18 cellular contexts compared by ENCODE assay signal in genomic region chr7:9822458-9823290, GRCh38.
DNase-seq lines count a peak whose midpoint lies in the region; ATAC-seq, FAIRE-seq and TF ChIP-seq lines count a peak whose summit lies in the region.
"Had no signal": no experiment of that assay in that cellular context is flagged by ENCODE, and none has a peak within 500 bp of the region (broad histone marks: within the 10 kb centered on the region; RNA-seq: fewer than 3 reads in every experiment).

No MANE protein-coding gene starts in this region.

- POLR2A ChIA-PET in HepG2 (lab: Yijun Ruan, JAX): no interaction called here

- no peak for ATAC-seq in right lobe of liver
- ATAC-seq in HepG2: no peak
- no peak for ATAC-seq in activated naive CD8-positive, alpha-beta T cell treated with anti-CD3 and anti-CD28 coated beads, Interleukin-2, amount 50 U/mL, for 24 hours
- ATAC-seq: HCT116 had no signal

- H3K9me3 Mint-ChIP-seq in activated naive CD8-positive, alpha-beta T cell treated with anti-CD3 and anti-CD28 coated beads, Interleukin-2, amount 50 U/mL, for 24 hours: peaks cover 12% of the 10 kb centered on the region

- no peak overlapping the region for H2AFZ ChIP-seq in HepG2 (ENCODE audit: low read length)
- H2AFZ ChIP-seq: GM23248 had no signal

- CTCF ChIA-PET in HepG2 (lab: Yijun Ruan, JAX; ENCODE audit: low intra/inter-chr PET ratio, low total read pairs): no interaction called here

- TF ChIP-seq POLR2A in right lobe of liver (IDR thresholded peaks at IDR 0.05): no peak
- TF ChIP-seq POLR2A in HepG2 (IDR thresholded peaks at IDR 0.05; ENCODE audit: insufficient read depth in 1 of 2, low read depth in 2 of 2, low read length in 2 of 2): no peak

- no peak overlapping the region for H3K9ac ChIP-seq in HepG2 (ENCODE audit: insufficient read depth, low read depth, low read length)
- H3K9ac ChIP-seq in kidney (ENCODE audit: low read length in 2 of 2): no peak overlapping the region
- H3K9ac ChIP-seq: GM23248 had no signal

- H3K4me1 Mint-ChIP-seq in activated naive CD8-positive, alpha-beta T cell treated with anti-CD3 and anti-CD28 coated beads, Interleukin-2, amount 50 U/mL, for 24 hours: no peaks in the 10 kb centered on the region
- H3K4me1 Mint-ChIP-seq: B cell had no signal

- no peaks in the 10 kb centered on the region for H3K9me3 ChIP-seq in right lobe of liver
- H3K9me3 ChIP-seq in HepG2 (ENCODE audit: low read length): peaks cover 68% of the 10 kb centered on the region
- peaks cover 0 to 7% of the 10 kb centered on the region in 2 donors for H3K9me3 ChIP-seq in kidney (ENCODE audit: control insufficient read depth in 1 of 2, low read length in 2 of 2)

- no peak overlapping the region for H3K4me3 ChIP-seq in right lobe of liver
- no peak overlapping the region for H3K4me3 ChIP-seq in HepG2 (replicated peaks in 1 of 3; ENCODE audit: insufficient read depth in 1 of 3, low read depth in 2 of 3, low read length in 3 of 3)
- H3K4me3 ChIP-seq in kidney (ENCODE audit: low read length in 2 of 2): no peak overlapping the region
- H3K4me3 ChIP-seq: GM23248 had no signal

- intact Hi-C loops in right lobe of liver (cut with DNase I) (no loop called here), HepG2 (cut with micrococcal nuclease; ENCODE audit: unreplicated experiment) (no loop called here), kidney (cut with DNase I) (no loop called here), posterior vena cava (cut with DNase I) (no loop called here)

- FAIRE-seq in HepG2 (lab: Jason Lieb, UNC) (no peak), kidney (lab: Jason Lieb, UNC) (no peak), urothelium cell line (lab: Jason Lieb, UNC) (peak; percentile 20)
- FAIRE-seq: A204.1, D721Med, H54 had no signal

- in situ Hi-C loops in HepG2 (cut with HindIII; ENCODE audit: extremely low pct_ligation_motif_present, low pct_unique_long_range_greater_than_20kb): no loop called here

- TF ChIP-seq RAD21 in HepG2 (CRISPR knock-in tag; IDR thresholded peaks at IDR 0.05): no peak

- H3K27ac Mint-ChIP-seq in activated naive CD8-positive, alpha-beta T cell treated with anti-CD3 and anti-CD28 coated beads, Interleukin-2, amount 50 U/mL, for 24 hours: no peak overlapping the region
- H3K27ac Mint-ChIP-seq: B cell; CD4-positive, alpha-beta T cell had no signal

- H3K4me1 ChIP-seq in right lobe of liver (no peaks in the 10 kb centered on the region), HepG2 (ENCODE audit: insufficient read depth, low read length) (no peaks in the 10 kb centered on the region), kidney (ENCODE audit: control insufficient read depth in 1 of 2, insufficient read depth in 1 of 2, low read depth in 1 of 2, low read length in 2 of 2) (no peaks in the 10 kb centered on the region)

- BruUV-seq in HepG2 (replicated peaks; lab: Mats Ljungman, UMichigan): no TSS peak

- H4K20me1 ChIP-seq in HepG2 (ENCODE audit: insufficient read depth, low read length): no peaks in the 10 kb centered on the region

- no peak for TF ChIP-seq EP300 in HepG2 (IDR thresholded peaks at IDR 0.05; ENCODE audit: low read depth in 2 of 2, low read length in 2 of 2)
- no peak for TF ChIP-seq EP300 in HepG2 (CRISPR knock-in tag; IDR thresholded peaks at IDR 0.05; ENCODE audit: borderline replicate concordance)

- H3K4me3 Mint-ChIP-seq in activated naive CD8-positive, alpha-beta T cell treated with anti-CD3 and anti-CD28 coated beads, Interleukin-2, amount 50 U/mL, for 24 hours: no peak overlapping the region
- H3K4me3 Mint-ChIP-seq: B cell; CD4-positive, alpha-beta T cell had no signal

- H3K79me2 ChIP-seq in HepG2 (ENCODE audit: insufficient read depth, low read length): no peaks in the 10 kb centered on the region

- H3K27me3 ChIP-seq in right lobe of liver (no peaks in the 10 kb centered on the region), HepG2 (ENCODE audit: control insufficient read depth in 1 of 2, insufficient read depth in 2 of 2, low read length in 2 of 2) (no peaks in the 10 kb centered on the region)

- H3K36me3 Mint-ChIP-seq in activated naive CD8-positive, alpha-beta T cell treated with anti-CD3 and anti-CD28 coated beads, Interleukin-2, amount 50 U/mL, for 24 hours (ENCODE audit: low read depth): no peaks in the 10 kb centered on the region

- WGBS in right lobe of liver (ENCODE audit: insufficient coverage, low coverage, low lambda C conversion rate, missing lambda C conversion rate): 17% methylated on average over 1 of the region's 20 CpGs
- WGBS in HepG2 (ENCODE audit: low lambda C conversion rate): 40% methylated on average over 15 of the region's 20 CpGs

- no peak overlapping the region for H3K4me2 ChIP-seq in HepG2 (ENCODE audit: low read depth, low read length)

- H3K36me3 ChIP-seq in right lobe of liver (no peaks in the 10 kb centered on the region), HepG2 (replicated peaks in 1 of 2; ENCODE audit: control insufficient read depth in 1 of 2, insufficient read depth in 2 of 2, low read length in 2 of 2) (no peaks in the 10 kb centered on the region), kidney (ENCODE audit: control insufficient read depth in 1 of 2, insufficient read depth in 2 of 2, low read length in 2 of 2) (no peaks in the 10 kb centered on the region)

- peak; percentile 16 to 41 (median 31) for DNase-seq in right lobe of liver
- DNase-seq in HepG2 (ENCODE audit: low spot score): no peak
- DNase-seq in kidney: peak; percentile 57
- DNase-seq in posterior vena cava (ENCODE audit: low spot score): peak; percentile 58
- no peak for DNase-seq in urothelium cell line (ENCODE audit: low spot score)
- DNase-seq in SKM-1 treated with dmso at 0.1 percent for 144 hours (lab: John Stamatoyannopoulos, UW; ENCODE audit: unreplicated experiment): no peak
- DNase-seq in activated naive CD8-positive, alpha-beta T cell treated with anti-CD3 and anti-CD28 coated beads, Interleukin-2, amount 50 U/mL, for 24 hours: no peak
- DNase-seq: C1 segment of cervical spinal cord; CD4-positive, alpha-beta T cell; DND-41; GDM1; GM23248 had no signal

- H3K27ac ChIP-seq in right lobe of liver (no peak overlapping the region), HepG2 (ENCODE audit: extremely low read length, insufficient read depth, low read length) (no peak overlapping the region), kidney (ENCODE audit: low read depth in 2 of 2, low read length in 2 of 2) (no peak overlapping the region)
- H3K27ac ChIP-seq: GM23248, HL-60 had no signal

- H3K27me3 Mint-ChIP-seq in activated naive CD8-positive, alpha-beta T cell treated with anti-CD3 and anti-CD28 coated beads, Interleukin-2, amount 50 U/mL, for 24 hours: no peaks in the 10 kb centered on the region
- H3K27me3 Mint-ChIP-seq: B cell; CD4-positive, alpha-beta T cell had no signal

- no peak for TF ChIP-seq CTCF in right lobe of liver (IDR thresholded peaks at IDR 0.05)
- TF ChIP-seq CTCF in HepG2 (CRISPR knock-in tag; IDR thresholded peaks at IDR 0.05): no peak
- no peak for TF ChIP-seq CTCF in kidney (IDR thresholded peaks at IDR 0.05; ENCODE audit: borderline replicate concordance, extremely low read depth, insufficient read depth)

TF ChIP-seq in HepG2, 621 proteins besides CTCF, POLR2A, EP300 and RAD21:
- no peak for TF ChIP-seq KDM5A (IDR thresholded peaks at IDR 0.05; ENCODE audit: borderline replicate concordance, low read length)
- no peak for TF ChIP-seq RFX3 (CRISPR knock-in tag; IDR thresholded peaks at IDR 0.05)
- no peak for TF ChIP-seq KMT2B (CRISPR knock-in tag; IDR thresholded peaks at IDR 0.05)
- no peak for TF ChIP-seq MTA3 (CRISPR knock-in tag; IDR thresholded peaks at IDR 0.05)
- no peak for TF ChIP-seq SSRP1 (CRISPR knock-in tag; IDR thresholded peaks at IDR 0.05)
- no peak for TF ChIP-seq ZNF235 (CRISPR knock-in tag; IDR thresholded peaks at IDR 0.05; ENCODE audit: borderline replicate concordance)
- TF ChIP-seq HDAC2 (CRISPR knock-in tag; IDR thresholded peaks at IDR 0.05): no peak
- no peak for TF ChIP-seq BCL6 (CRISPR knock-in tag; IDR thresholded peaks at IDR 0.05)
- TF ChIP-seq HHEX (CRISPR knock-in tag; IDR thresholded peaks at IDR 0.05): no peak
- TF ChIP-seq ZMYM3 (CRISPR knock-in tag; IDR thresholded peaks at IDR 0.05): no peak
- no peak for TF ChIP-seq SYNCRIP (IDR thresholded peaks at IDR 0.05; ENCODE audit: insufficient read depth, low read depth, low read length)
- no peak for TF ChIP-seq ZFP41 (CRISPR knock-in tag; IDR thresholded peaks at IDR 0.05; ENCODE audit: borderline replicate concordance)
- no peak for TF ChIP-seq MYC (CRISPR knock-in tag; IDR thresholded peaks at IDR 0.05; ENCODE audit: borderline replicate concordance)
- TF ChIP-seq ZNF24 (IDR thresholded peaks at IDR 0.05): no peak
- TF ChIP-seq HDAC1 (CRISPR knock-in tag; IDR thresholded peaks at IDR 0.05): no peak
- no peak for TF ChIP-seq ZNF547 (CRISPR knock-in tag; IDR thresholded peaks at IDR 0.05)
- TF ChIP-seq KLF12 (CRISPR knock-in tag; IDR thresholded peaks at IDR 0.05; ENCODE audit: borderline replicate concordance): no peak
- TF ChIP-seq NONO (IDR thresholded peaks at IDR 0.05): no peak
- TF ChIP-seq NONO (CRISPR knock-in tag; conservative IDR thresholded peaks at IDR 0.05): no peak
- TF ChIP-seq POGZ (CRISPR knock-in tag; IDR thresholded peaks at IDR 0.05): no peak
- TF ChIP-seq THAP8 (CRISPR knock-in tag; IDR thresholded peaks at IDR 0.05; ENCODE audit: borderline replicate concordance): no peak

Comparison
In these comparisons a context has a peak if more than half of its experiments do, and no peak if none do; other contexts are left out.
1. DNase-seq: peak in right lobe of liver (3 of 3), kidney (single experiment) and posterior vena cava (single experiment); none in HepG2 (single experiment), urothelium cell line (single experiment), SKM-1 treated with dmso at 0.1 percent for 144 hours (single experiment) and activated naive CD8-positive, alpha-beta T cell treated with anti-CD3 and anti-CD28 coated beads, Interleukin-2, amount 50 U/mL, for 24 hours (single experiment).